ENCODE assay signal across 15 cellular contexts in the genomic region with DNA sequence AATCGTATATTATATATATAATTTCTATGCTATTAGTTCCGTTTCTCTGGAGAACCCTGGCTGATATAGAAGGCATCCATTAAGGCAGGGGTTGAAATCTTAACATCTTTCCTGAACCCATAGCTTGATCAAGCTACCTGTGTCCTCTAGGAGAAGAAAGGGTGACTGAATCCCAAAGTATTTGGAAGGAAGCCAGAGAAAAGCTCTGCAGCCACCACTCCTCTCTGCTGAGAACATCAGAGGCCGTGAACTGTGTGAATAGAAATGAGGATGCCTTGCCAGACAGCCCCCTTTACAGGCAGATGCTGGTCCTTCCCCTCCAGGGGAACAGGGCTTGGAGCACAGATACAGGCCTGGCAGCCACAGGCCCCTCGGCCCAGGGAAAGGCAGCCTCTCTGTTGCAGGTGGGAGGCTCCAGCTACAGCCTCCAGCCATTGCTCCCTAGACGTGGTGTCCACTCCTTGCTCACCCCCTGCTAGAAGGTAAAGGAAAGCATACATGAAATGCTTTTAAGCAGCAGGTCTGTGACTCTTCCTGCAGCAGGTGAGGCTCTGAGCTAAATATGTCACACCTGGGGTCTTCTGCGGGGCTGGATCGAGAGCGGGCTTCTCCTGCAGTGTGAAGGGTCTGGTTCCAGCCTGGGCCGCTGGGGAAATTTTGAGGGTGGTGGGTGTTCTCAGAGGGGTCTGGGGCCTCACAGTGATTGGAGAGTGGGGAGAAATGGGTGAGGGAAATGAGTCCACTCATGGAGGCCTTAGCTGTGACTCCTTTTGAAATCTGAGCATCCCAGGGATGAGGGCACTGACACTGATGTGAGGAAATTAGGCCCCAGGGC.
DNase-seq lines count a peak whose midpoint lies in the region; ATAC-seq and TF ChIP-seq lines count a peak whose summit lies in the region.
"Had no signal": no experiment of that assay in that cellular context is flagged by ENCODE, and none has a peak within 500 bp of the region (broad histone marks: within the 10 kb centered on the region; RNA-seq: fewer than 3 reads in every experiment).

No MANE protein-coding gene starts in this region.

- H3K9me3 Mint-ChIP-seq in MCF 10A (ENCODE audit: unreplicated experiment): peaks cover 8% of the 10 kb centered on the region
- H3K9me3 Mint-ChIP-seq in mesothelial cell of epicardium: no peaks in the 10 kb centered on the region
- peaks cover 7% of the 10 kb centered on the region for H3K9me3 Mint-ChIP-seq in activated T-helper 2 cell treated with anti-CD3 and anti-CD28 coated beads, Interferon-gamma antibody, Interleukin-2, Interleukin-4, amounts not matched to agents 10 μg/mL and 5 μg/mL and 100 μg/mL, durations not matched to agents 14 hours and 24 hours and 36 hours

- CTCF ChIA-PET in MCF 10A (lab: Yijun Ruan, JAX): interaction anchor here (0.7 kb wide), 1 partner anchor 17 kb away, joined by 3 read pairs; no protein-coding TSS in a partner anchor

- H3K4me3 Mint-ChIP-seq in MCF 10A (ENCODE audit: unreplicated experiment): no peak overlapping the region
- H3K4me3 Mint-ChIP-seq in mesothelial cell of epicardium: no peak overlapping the region
- H3K4me3 Mint-ChIP-seq in activated T-helper 2 cell treated with anti-CD3 and anti-CD28 coated beads, Interferon-gamma antibody, Interleukin-2, Interleukin-4, amounts not matched to agents 10 μg/mL and 5 μg/mL and 100 μg/mL, durations not matched to agents 14 hours and 24 hours and 36 hours (ENCODE audit: low read depth): no peak overlapping the region
- H3K4me3 Mint-ChIP-seq: activated CD8-positive, alpha-beta memory T cell treated with anti-CD3 and anti-CD28 coated beads, Interleukin-2, amount 10 ng/mL, durations not matched to agents 7 days and 5 days; CD8-positive, alpha-beta T cell had no signal

- POLR2A ChIA-PET in MCF 10A (lab: Yijun Ruan, JAX): no interaction called here

- ATAC-seq in HG03135 (IDR thresholded peaks at IDR 0.05; ENCODE audit: unreplicated experiment): no peak
- ATAC-seq: activated CD8-positive, alpha-beta memory T cell treated with anti-CD3 and anti-CD28 coated beads, Interleukin-2, amount 10 ng/mL, durations not matched to agents 7 days and 5 days; CD8-positive, alpha-beta T cell had no signal

- DNase-seq in breast epithelium (ENCODE audit: low spot score in 2 of 2) (no peak), MCF 10A (ENCODE audit: unreplicated experiment) (no peak), astrocyte of the hippocampus (ENCODE audit: low read depth, low spot score) (peak; percentile 56), mesothelial cell of epicardium (ENCODE audit: low spot score in 2 of 2, unreplicated experiment in 2 of 2) (no peak), tibial nerve (ENCODE audit: low spot score in 2 of 2) (no peak), UCSD-AML1 (lab: John Stamatoyannopoulos, UW; ENCODE audit: unreplicated experiment) (no peak)
- DNase-seq in activated T-helper 2 cell treated with anti-CD3 and anti-CD28 coated beads, Interferon-gamma antibody, Interleukin-2, Interleukin-4, amounts not matched to agents 10 μg/mL and 5 μg/mL and 100 μg/mL, durations not matched to agents 14 hours and 24 hours and 36 hours (ENCODE audit: low spot score): no peak
- DNase-seq: activated CD8-positive, alpha-beta memory T cell treated with anti-CD3 and anti-CD28 coated beads, Interleukin-2, amount 10 ng/mL, durations not matched to agents 7 days and 5 days; activated naive CD4-positive, alpha-beta T cell; CD8-positive, alpha-beta T cell; Karpas-422; midbrain; NCI-H187 had no signal

- no TSS peak for BruUV-seq in MCF 10A (replicated peaks; lab: Mats Ljungman, UMichigan)

- WGBS in tibial nerve, 2 donors: 72 to 73% methylated on average over 9 of the region's 9 CpGs

- H3K36me3 Mint-ChIP-seq in MCF 10A (ENCODE audit: insufficient read depth, unreplicated experiment): peaks cover 6% of the 10 kb centered on the region
- H3K36me3 Mint-ChIP-seq in mesothelial cell of epicardium: peaks cover 4% of the 10 kb centered on the region
- H3K36me3 Mint-ChIP-seq in activated T-helper 2 cell treated with anti-CD3 and anti-CD28 coated beads, Interferon-gamma antibody, Interleukin-2, Interleukin-4, amounts not matched to agents 10 μg/mL and 5 μg/mL and 100 μg/mL, durations not matched to agents 14 hours and 24 hours and 36 hours (ENCODE audit: low read depth): no peaks in the 10 kb centered on the region
- H3K36me3 Mint-ChIP-seq: activated CD8-positive, alpha-beta memory T cell treated with anti-CD3 and anti-CD28 coated beads, Interleukin-2, amount 10 ng/mL, durations not matched to agents 7 days and 5 days; CD8-positive, alpha-beta T cell had no signal

- H3K27me3 Mint-ChIP-seq in MCF 10A (ENCODE audit: insufficient read depth, unreplicated experiment): no peaks in the 10 kb centered on the region
- no peaks in the 10 kb centered on the region for H3K27me3 Mint-ChIP-seq in mesothelial cell of epicardium (ENCODE audit: low read depth)
- H3K27me3 Mint-ChIP-seq in activated T-helper 2 cell treated with anti-CD3 and anti-CD28 coated beads, Interferon-gamma antibody, Interleukin-2, Interleukin-4, amounts not matched to agents 10 μg/mL and 5 μg/mL and 100 μg/mL, durations not matched to agents 14 hours and 24 hours and 36 hours (ENCODE audit: low read depth): peaks cover 7% of the 10 kb centered on the region

- H3K4me1 Mint-ChIP-seq in MCF 10A (ENCODE audit: insufficient read depth, unreplicated experiment): no peaks in the 10 kb centered on the region
- peaks cover 34% of the 10 kb centered on the region for H3K4me1 Mint-ChIP-seq in mesothelial cell of epicardium
- H3K4me1 Mint-ChIP-seq in activated T-helper 2 cell treated with anti-CD3 and anti-CD28 coated beads, Interferon-gamma antibody, Interleukin-2, Interleukin-4, amounts not matched to agents 10 μg/mL and 5 μg/mL and 100 μg/mL, durations not matched to agents 14 hours and 24 hours and 36 hours (ENCODE audit: low read depth): peaks cover 7% of the 10 kb centered on the region

- H3K36me3 ChIP-seq in breast epithelium (no peaks in the 10 kb centered on the region), tibial nerve (no peaks in the 10 kb centered on the region)
- H3K36me3 ChIP-seq: pancreas had no signal

- no peaks in the 10 kb centered on the region for H3K27me3 ChIP-seq in breast epithelium
- no peaks in the 10 kb centered on the region for H3K27me3 ChIP-seq in tibial nerve
- H3K27me3 ChIP-seq: pancreas had no signal

- H3K4me1 ChIP-seq in breast epithelium (peaks cover 0 to 7% of the 10 kb centered on the region in 2 donors), tibial nerve (peaks cover 0 to 96% (median 45%) of the 10 kb centered on the region in 4 donors)
- H3K4me1 ChIP-seq: pancreas had no signal

- TF ChIP-seq CTCF in breast epithelium (IDR thresholded peaks at IDR 0.05): no peak
- TF ChIP-seq CTCF in MCF 10A (IDR thresholded peaks at IDR 0.05; ENCODE audit: unreplicated experiment): no peak
- TF ChIP-seq CTCF in mesothelial cell of epicardium (IDR thresholded peaks at IDR 0.05; ENCODE audit: unreplicated experiment): no peak
- no peak for TF ChIP-seq CTCF in tibial nerve (IDR thresholded peaks at IDR 0.05)

- TF ChIP-seq POLR2A in breast epithelium (IDR thresholded peaks at IDR 0.05): no peak
- no peak for TF ChIP-seq POLR2A in tibial nerve (IDR thresholded peaks at IDR 0.05)

- H3K4me3 ChIP-seq in breast epithelium: no peak overlapping the region
- H3K4me3 ChIP-seq in tibial nerve: no peak overlapping the region
- H3K4me3 ChIP-seq: pancreas had no signal

- H3K9me3 ChIP-seq in breast epithelium (no peaks in the 10 kb centered on the region), tibial nerve (no peaks in the 10 kb centered on the region)
- H3K9me3 ChIP-seq: pancreas had no signal

- TF ChIP-seq EP300 in tibial nerve (IDR thresholded peaks at IDR 0.05): no peak

- H3K27ac ChIP-seq in breast epithelium (peak overlapping the region; percentile 28 to 86), tibial nerve (peak overlapping the region; percentile 58 to 94 (median 83))
- H3K27ac ChIP-seq: pancreas had no signal

- H3K27ac Mint-ChIP-seq in MCF 10A (ENCODE audit: low read depth, unreplicated experiment): no peak overlapping the region
- H3K27ac Mint-ChIP-seq in mesothelial cell of epicardium: peak overlapping the region; percentile 12
- H3K27ac Mint-ChIP-seq in activated T-helper 2 cell treated with anti-CD3 and anti-CD28 coated beads, Interferon-gamma antibody, Interleukin-2, Interleukin-4, amounts not matched to agents 10 μg/mL and 5 μg/mL and 100 μg/mL, durations not matched to agents 14 hours and 24 hours and 36 hours: no peak overlapping the region
- H3K27ac Mint-ChIP-seq: activated CD8-positive, alpha-beta memory T cell treated with anti-CD3 and anti-CD28 coated beads, Interleukin-2, amount 10 ng/mL, durations not matched to agents 7 days and 5 days; CD8-positive, alpha-beta T cell had no signal

- intact Hi-C loops in breast epithelium (cut with DNase I; ENCODE audit: low total_unique reads) (no loop called here), MCF 10A (cut with micrococcal nuclease) (no loop called here)
- intact Hi-C loops in activated T-helper 2 cell treated with anti-CD3 and anti-CD28 coated beads, Interferon-gamma antibody, Interleukin-2, Interleukin-4, amounts not matched to agents 10 μg/mL and 5 μg/mL and 100 μg/mL, durations not matched to agents 14 hours and 24 hours and 36 hours (cut with micrococcal nuclease): no loop called here
